15 cellular contexts compared by ENCODE assay signal in the genomic region with DNA sequence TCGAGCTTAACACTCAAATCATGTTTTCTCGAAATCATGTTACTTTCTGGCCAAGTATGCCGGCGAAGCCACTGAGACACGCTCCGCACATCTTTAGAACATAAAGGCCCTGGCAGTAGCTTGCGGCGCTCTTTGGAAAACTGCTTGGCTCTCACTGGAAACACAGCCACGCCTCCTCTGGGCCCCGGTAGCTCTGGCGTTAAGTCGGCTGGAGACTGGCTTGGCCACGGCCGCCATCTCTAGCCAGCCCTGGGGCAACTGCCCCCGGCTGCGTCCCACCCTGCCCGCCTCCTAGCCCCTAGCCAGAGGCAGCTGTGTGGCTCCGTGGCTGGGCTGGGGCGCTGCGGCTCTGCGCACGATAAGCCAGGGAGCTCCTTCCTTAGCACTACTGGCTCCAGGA. TPM values are rescaled to one million over a fixed set of nuclear protein-coding genes. Genes with fewer than 3 reads are reported as not detected.
DNase-seq lines count a peak whose midpoint lies in the region; ATAC-seq, FAIRE-seq and TF ChIP-seq lines count a peak whose summit lies in the region.
"Had no signal": no experiment of that assay in that cellular context is flagged by ENCODE, and none has a peak within 500 bp of the region (broad histone marks: within the 10 kb centered on the region; RNA-seq: fewer than 3 reads in every experiment).

No MANE protein-coding gene starts in this region.

- TF ChIP-seq CTCF in coronary artery (IDR thresholded peaks at IDR 0.05) (no peak), lower lobe of right lung (IDR thresholded peaks at IDR 0.05) (no peak)

- H3K27ac ChIP-seq in coronary artery: peak overlapping the region in 1 of 2 donors; percentile 67
- H3K27ac ChIP-seq in lower lobe of right lung: peak overlapping the region; percentile 68
- H3K27ac ChIP-seq in substantia nigra (ENCODE audit: low read depth, low read length, poor library complexity, severe bottlenecking): peak overlapping the region; percentile 14

- DNase-seq in GM12891 (ENCODE audit: insufficient read length, low spot score) (peak; percentile 3), coronary artery (ENCODE audit: low spot score) (peak; percentile 68), lower lobe of right lung (peak; percentile 51), substantia nigra (lab: John Stamatoyannopoulos, UW) (peak in 8 of 49 donors; percentile 24 to 50 (median 41)), SIG-M5 treated with dmso at 0.1 percent for 504 hours (lab: John Stamatoyannopoulos, UW; ENCODE audit: unreplicated experiment) (no peak), NAMALWA (ENCODE audit: low spot score) (no peak), DMS153 treated with DMSO at 0.1 percent for 48 hours (lab: John Stamatoyannopoulos, UW; ENCODE audit: unreplicated experiment) (no peak)
- DNase-seq: activated effector memory CD4-positive, alpha-beta T cell treated with Interleukin-2 at 50 U/mL for 16 hours; AML-193; cortex of kidney; NCI-H187; SHP77; stimulated activated naive CD4-positive, alpha-beta T cell had no signal

- H3K27me3 ChIP-seq in lower lobe of right lung (ENCODE audit: low read depth): peaks cover 10% of the 10 kb centered on the region

- no peaks in the 10 kb centered on the region for H3K36me3 ChIP-seq in lower lobe of right lung

- peaks cover 71% of the 10 kb centered on the region for H3K4me1 ChIP-seq in lower lobe of right lung

- TF ChIP-seq POLR2A in GM12891 (IDR thresholded peaks at IDR 0.05; ENCODE audit: low read depth, low read length): no peak

- ATAC-seq in lower lobe of right lung: no peak

- no peak for FAIRE-seq in GM12891 (lab: Jason Lieb, UNC)
- FAIRE-seq: HTR-8/SVneo, islet of Langerhans had no signal

- no peak overlapping the region for H3K4me3 ChIP-seq in coronary artery
- H3K4me3 ChIP-seq in lower lobe of right lung: no peak overlapping the region

- intact Hi-C loops in lower lobe of right lung (cut with DNase I): no loop called here

- H3K9me3 ChIP-seq in lower lobe of right lung: no peaks in the 10 kb centered on the region

TF ChIP-seq in GM12891, 5 proteins besides CTCF, POLR2A, EP300 and RAD21:
- TF ChIP-seq TAF1 (IDR thresholded peaks at IDR 0.05; ENCODE audit: low read depth, low read length) (no peak), POLR2AphosphoS5 (IDR thresholded peaks at IDR 0.05; ENCODE audit: low read depth, low read length) (no peak), POU2F2 (IDR thresholded peaks at IDR 0.05; ENCODE audit: low read depth, low read length) (no peak), SPI1 (IDR thresholded peaks at IDR 0.05; ENCODE audit: low read depth, low read length) (no peak), PAX5 (IDR thresholded peaks at IDR 0.05; ENCODE audit: insufficient read depth, low read length, severe bottlenecking) (no peak)

RNA-seq across cellular contexts. Expression of a gene that starts 9.2 kb away (rescaled TPM):
- polyA plus RNA-seq in GM12891 (2012; ENCODE audit: low read depth, missing spikeins): 2.2 TPM
- total RNA-seq in lower lobe of right lung: 119 TPM

RNA-seq across cellular contexts. Expression of a gene that starts 34.1 kb away (rescaled TPM):
- polyA plus RNA-seq in GM12891 (2012; ENCODE audit: low read depth, missing spikeins): 11.2 TPM
- 28.8 TPM for total RNA-seq in lower lobe of right lung

Comparison
In these comparisons a context has a peak if more than half of its experiments do, and no peak if none do; other contexts are left out.
1. DNase-seq: peak in GM12891 (single experiment), coronary artery (single experiment) and lower lobe of right lung (single experiment); none in SIG-M5 treated with dmso at 0.1 percent for 504 hours (single experiment), NAMALWA (single experiment) and DMS153 treated with DMSO at 0.1 percent for 48 hours (single experiment).